Comparison of ENCODE assay signal across 9 cellular contexts in genomic region chr1:225879521-225880209, GRCh38. TPM values are rescaled to one million over a fixed set of nuclear protein-coding genes. Genes with fewer than 3 reads are reported as not detected.
DNase-seq lines count a peak whose midpoint lies in the region; ATAC-seq and TF ChIP-seq lines count a peak whose summit lies in the region.
"Had no signal": no experiment of that assay in that cellular context is flagged by ENCODE, and none has a peak within 500 bp of the region (broad histone marks: within the 10 kb centered on the region; RNA-seq: fewer than 3 reads in every experiment).

No MANE protein-coding gene starts in this region.

- peaks cover 5% of the 10 kb centered on the region for H3K27me3 Mint-ChIP-seq in activated CD8-positive, alpha-beta memory T cell treated with anti-CD3 and anti-CD28 coated beads, Interleukin-2, amount 10 ng/mL, durations not matched to agents 7 days and 5 days

- no peak overlapping the region for H3K27ac Mint-ChIP-seq in activated CD8-positive, alpha-beta memory T cell treated with anti-CD3 and anti-CD28 coated beads, Interleukin-2, amount 10 ng/mL, durations not matched to agents 7 days and 5 days

- no peak for ATAC-seq in activated CD8-positive, alpha-beta memory T cell treated with anti-CD3 and anti-CD28 coated beads, Interleukin-2, amount 10 ng/mL, durations not matched to agents 7 days and 5 days
- no peak for ATAC-seq in foreskin keratinocyte
- ATAC-seq in esophagus mucosa: no peak

- H3K4me3 Mint-ChIP-seq in activated CD8-positive, alpha-beta memory T cell treated with anti-CD3 and anti-CD28 coated beads, Interleukin-2, amount 10 ng/mL, durations not matched to agents 7 days and 5 days: no peak overlapping the region

- no peaks in the 10 kb centered on the region for H3K9me3 Mint-ChIP-seq in activated CD8-positive, alpha-beta memory T cell treated with anti-CD3 and anti-CD28 coated beads, Interleukin-2, amount 10 ng/mL, durations not matched to agents 7 days and 5 days (ENCODE audit: low read depth)

- peaks cover 14% of the 10 kb centered on the region for H3K4me1 ChIP-seq in foreskin keratinocyte

- no peaks in the 10 kb centered on the region for H3K27me3 ChIP-seq in foreskin keratinocyte

- peaks cover 13% of the 10 kb centered on the region for H3K36me3 Mint-ChIP-seq in activated CD8-positive, alpha-beta memory T cell treated with anti-CD3 and anti-CD28 coated beads, Interleukin-2, amount 10 ng/mL, durations not matched to agents 7 days and 5 days

- peak overlapping the region; percentile 86 to 93 for H3K27ac ChIP-seq in coronary artery
- no peak overlapping the region for H3K27ac ChIP-seq in foreskin keratinocyte

- peak overlapping the region; percentile 96 for H3K4me3 ChIP-seq in coronary artery

- peaks cover 48% of the 10 kb centered on the region for H3K4me1 Mint-ChIP-seq in activated CD8-positive, alpha-beta memory T cell treated with anti-CD3 and anti-CD28 coated beads, Interleukin-2, amount 10 ng/mL, durations not matched to agents 7 days and 5 days

- DNase-seq in DMS53 (lab: John Stamatoyannopoulos, UW) (peak; percentile 80), NCI-H774 (lab: John Stamatoyannopoulos, UW) (peak; percentile 29), coronary artery (ENCODE audit: low spot score) (no peak), nucleus accumbens (lab: John Stamatoyannopoulos, UW) (peak in 29 of 56 donors; percentile 11 to 84 (median 51)), foreskin keratinocyte (no peak)
- no peak for DNase-seq in activated CD8-positive, alpha-beta memory T cell treated with anti-CD3 and anti-CD28 coated beads, Interleukin-2, amount 10 ng/mL, durations not matched to agents 7 days and 5 days
- DNase-seq in stimulated activated CD8-positive, alpha-beta memory T cell treated with anti-CD3 and anti-CD28 coated beads, Interleukin-4, amount 100 ng/mL, for 48 hours: no peak
- DNase-seq: glutamatergic neuron had no signal

- CTCF ChIA-PET in activated CD8-positive, alpha-beta memory T cell treated with anti-CD3 and anti-CD28 coated beads, Interleukin-2, amount 10 ng/mL, durations not matched to agents 7 days and 5 days (lab: Charles Lee): interaction anchor here (0.9 to 4.7 kb wide), 5 partner anchors 9 to 82 kb away, joined by 3 to 34 read pairs (median 6); partner anchors contain the start of gene PYCR2

- TF ChIP-seq CTCF in coronary artery (IDR thresholded peaks at IDR 0.05) (no peak), foreskin keratinocyte (conservative IDR thresholded peaks at IDR 0.05) (no peak)

RNA-seq across cellular contexts. Expression of gene TMEM63A, which starts 2.5 kb away (rescaled TPM):
- 10 to 100 TPM; 50.4 to 58.7 TPM for total RNA-seq in activated CD8-positive, alpha-beta memory T cell treated with anti-CD3 and anti-CD28 coated beads, Interleukin-2, amount 10 ng/mL, durations not matched to agents 7 days and 5 days
- total RNA-seq in foreskin keratinocyte (12.0 and 13.5 TPM in 2 replicates), esophagus mucosa (23.0 TPM)
- polyA plus RNA-seq in foreskin keratinocyte: 9.3 and 9.4 TPM in 2 replicates

RNA-seq across cellular contexts. Expression of gene LEFTY1, which starts 9.3 kb away (rescaled TPM):
- not detected for total RNA-seq in activated CD8-positive, alpha-beta memory T cell treated with anti-CD3 and anti-CD28 coated beads, Interleukin-2, amount 10 ng/mL, durations not matched to agents 7 days and 5 days
- total RNA-seq in foreskin keratinocyte (not detected in 2 replicates), esophagus mucosa (not detected)
- not detected in 2 replicates for polyA plus RNA-seq in foreskin keratinocyte

RNA-seq across cellular contexts. Expression of gene PYCR2, which starts 44.4 kb away (rescaled TPM):
- 100 to 1,000 TPM; 103 to 106 TPM for total RNA-seq in activated CD8-positive, alpha-beta memory T cell treated with anti-CD3 and anti-CD28 coated beads, Interleukin-2, amount 10 ng/mL, durations not matched to agents 7 days and 5 days
- total RNA-seq in foreskin keratinocyte (51.2 and 51.3 TPM in 2 replicates), esophagus mucosa (25.7 TPM)
- polyA plus RNA-seq in foreskin keratinocyte: 56.8 and 68.5 TPM in 2 replicates

Comparison
In these comparisons a context has a peak if more than half of its experiments do, and no peak if none do; other contexts are left out.
1. DNase-seq: peak in DMS53 (single experiment), NCI-H774 (single experiment) and nucleus accumbens (29 of 56); none in coronary artery (single experiment), activated CD8-positive, alpha-beta memory T cell treated with anti-CD3 and anti-CD28 coated beads, Interleukin-2, amount 10 ng/mL, durations not matched to agents 7 days and 5 days (single experiment), foreskin keratinocyte (0 of 2) and stimulated activated CD8-positive, alpha-beta memory T cell treated with anti-CD3 and anti-CD28 coated beads, Interleukin-4, amount 100 ng/mL, for 48 hours (single experiment).